ENCODE assay signal across 8 cellular contexts in the genomic region with DNA sequence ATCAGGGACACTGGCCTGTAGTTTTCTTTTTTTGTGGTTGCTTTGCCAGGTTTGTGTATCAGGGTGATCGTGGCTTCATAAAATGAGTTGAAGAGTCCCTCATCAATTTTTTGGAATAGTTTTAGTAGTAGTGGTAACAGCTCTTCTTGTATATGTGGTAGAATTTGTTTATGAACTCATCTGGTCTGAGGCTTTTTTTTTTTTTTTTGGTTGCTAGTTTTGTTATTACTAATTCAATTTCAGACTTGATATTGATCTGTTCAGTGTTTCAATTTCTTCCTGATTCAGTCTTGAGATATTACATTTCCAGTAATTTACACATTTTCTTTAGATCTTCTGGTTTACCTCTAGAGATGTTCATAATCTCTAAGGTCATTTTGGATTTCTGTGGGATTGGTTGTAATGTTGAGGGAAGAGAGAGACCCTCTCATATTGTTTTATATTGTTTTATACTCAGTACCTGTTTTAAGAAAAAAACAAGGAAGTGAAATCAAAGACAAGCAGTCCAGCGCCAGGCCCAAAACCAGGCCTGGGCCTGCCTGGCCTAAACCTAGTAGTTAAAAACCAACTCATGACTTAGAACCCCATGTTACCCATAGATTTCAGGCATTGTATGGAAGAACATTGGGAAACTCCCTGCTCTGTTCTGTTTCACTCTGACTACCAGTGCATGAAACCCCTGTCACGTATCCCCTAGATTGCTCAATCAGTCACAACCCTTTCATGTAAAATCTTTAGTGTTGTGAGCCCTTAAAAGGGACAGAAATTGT.
A peak's percentile ranks its signal among the peaks of the same experiment; 100 is the strongest.
DNase-seq lines count a peak whose midpoint lies in the region; ATAC-seq and TF ChIP-seq lines count a peak whose summit lies in the region.
"Not testable (repeated sequence)": the region's sequence is repeated elsewhere in the genome, so short reads cannot be mapped to it uniquely, and the experiment has no call there.

No MANE protein-coding gene starts in this region.

- peaks cover 15% of the 10 kb centered on the region for H3K4me1 Mint-ChIP-seq in activated T-helper 2 cell treated with anti-CD3 and anti-CD28 coated beads, Interferon-gamma antibody, Interleukin-2, Interleukin-4, amounts not matched to agents 10 μg/mL and 5 μg/mL and 100 μg/mL, durations not matched to agents 14 hours and 24 hours and 36 hours (ENCODE audit: low read depth)

- ATAC-seq in GM18858 (IDR thresholded peaks at IDR 0.05; ENCODE audit: unreplicated experiment) (peak; percentile 93), GM19452 (IDR thresholded peaks at IDR 0.05; ENCODE audit: unreplicated experiment) (peak; percentile 60), GM21619 (IDR thresholded peaks at IDR 0.05; ENCODE audit: unreplicated experiment) (peak; percentile 81), HG02852 (IDR thresholded peaks at IDR 0.05; ENCODE audit: unreplicated experiment) (peak; percentile 95), HG03103 (IDR thresholded peaks at IDR 0.05; ENCODE audit: low read depth, unreplicated experiment) (peak; percentile 47), HG03460 (IDR thresholded peaks at IDR 0.05; ENCODE audit: unreplicated experiment) (peak; percentile 82)

- intact Hi-C loops in activated T-helper 2 cell treated with anti-CD3 and anti-CD28 coated beads, Interferon-gamma antibody, Interleukin-2, Interleukin-4, amounts not matched to agents 10 μg/mL and 5 μg/mL and 100 μg/mL, durations not matched to agents 14 hours and 24 hours and 36 hours (cut with micrococcal nuclease), result not testable (repeated sequence)

- not testable (repeated sequence) for H3K27me3 Mint-ChIP-seq in activated T-helper 2 cell treated with anti-CD3 and anti-CD28 coated beads, Interferon-gamma antibody, Interleukin-2, Interleukin-4, amounts not matched to agents 10 μg/mL and 5 μg/mL and 100 μg/mL, durations not matched to agents 14 hours and 24 hours and 36 hours (ENCODE audit: low read depth)

- TF ChIP-seq CTCF in GM12865 (IDR thresholded peaks at IDR 0.05; ENCODE audit: insufficient read depth, low read depth, low read length, missing control alignments), result not testable (repeated sequence)

- H3K4me3 ChIP-seq in GM12865 (ENCODE audit: low read depth, low read length), result not testable (repeated sequence)

- DNase-seq in GM12865 (ENCODE audit: low read depth), result peak; percentile 29
- DNase-seq in activated T-helper 2 cell treated with anti-CD3 and anti-CD28 coated beads, Interferon-gamma antibody, Interleukin-2, Interleukin-4, amounts not matched to agents 10 μg/mL and 5 μg/mL and 100 μg/mL, durations not matched to agents 14 hours and 24 hours and 36 hours (ENCODE audit: low spot score), result not testable (repeated sequence)

- H3K36me3 Mint-ChIP-seq in activated T-helper 2 cell treated with anti-CD3 and anti-CD28 coated beads, Interferon-gamma antibody, Interleukin-2, Interleukin-4, amounts not matched to agents 10 μg/mL and 5 μg/mL and 100 μg/mL, durations not matched to agents 14 hours and 24 hours and 36 hours (ENCODE audit: low read depth), result not testable (repeated sequence)

- H3K4me3 Mint-ChIP-seq in activated T-helper 2 cell treated with anti-CD3 and anti-CD28 coated beads, Interferon-gamma antibody, Interleukin-2, Interleukin-4, amounts not matched to agents 10 μg/mL and 5 μg/mL and 100 μg/mL, durations not matched to agents 14 hours and 24 hours and 36 hours (ENCODE audit: low read depth), result not testable (repeated sequence)

- peak overlapping the region; percentile 72 for H3K27ac Mint-ChIP-seq in activated T-helper 2 cell treated with anti-CD3 and anti-CD28 coated beads, Interferon-gamma antibody, Interleukin-2, Interleukin-4, amounts not matched to agents 10 μg/mL and 5 μg/mL and 100 μg/mL, durations not matched to agents 14 hours and 24 hours and 36 hours

- H3K9me3 Mint-ChIP-seq in activated T-helper 2 cell treated with anti-CD3 and anti-CD28 coated beads, Interferon-gamma antibody, Interleukin-2, Interleukin-4, amounts not matched to agents 10 μg/mL and 5 μg/mL and 100 μg/mL, durations not matched to agents 14 hours and 24 hours and 36 hours, result not testable (repeated sequence)
